Comparison of ENCODE assay signal across 19 cellular contexts in genomic region chr16:53946745-53947386, GRCh38.
DNase-seq lines count a peak whose midpoint lies in the region; ATAC-seq and TF ChIP-seq lines count a peak whose summit lies in the region.
"Had no signal": no experiment of that assay in that cellular context is flagged by ENCODE, and none has a peak within 500 bp of the region (broad histone marks: within the 10 kb centered on the region; RNA-seq: fewer than 3 reads in every experiment).

No MANE protein-coding gene starts in this region.

- ATAC-seq in lower lobe of right lung, result no peak
- no peak for ATAC-seq in HG02884 (IDR thresholded peaks at IDR 0.05; ENCODE audit: unreplicated experiment)
- ATAC-seq: Right ventricle myocardium inferior had no signal

- peaks cover 8% of the 10 kb centered on the region for H3K4me1 ChIP-seq in lower lobe of right lung

- no peak overlapping the region for H3K27ac ChIP-seq in lower lobe of right lung
- H3K27ac ChIP-seq: KMS-11, left lung, stomach had no signal

- H3K4me3 ChIP-seq in Jurkat, Clone E6-1 (ENCODE audit: low read length), result no peak overlapping the region
- H3K4me3 ChIP-seq in lower lobe of right lung, result no peak overlapping the region
- H3K4me3 ChIP-seq: left lung, stomach had no signal

- no peaks in the 10 kb centered on the region for H3K27me3 ChIP-seq in lower lobe of right lung (ENCODE audit: low read depth)
- H3K27me3 ChIP-seq: left lung, stomach had no signal

- no peak for TF ChIP-seq CTCF in lower lobe of right lung (IDR thresholded peaks at IDR 0.05)

- intact Hi-C loops in lower lobe of right lung (cut with DNase I), result no loop called here

- H3K9me3 ChIP-seq in lower lobe of right lung, result no peaks in the 10 kb centered on the region
- H3K9me3 ChIP-seq: left lung, stomach had no signal

- DNase-seq in DMS 273 (lab: John Stamatoyannopoulos, UW; ENCODE audit: unreplicated experiment) (peak; percentile 6), DMS 273 treated with DMSO at 0.1 percent for 48 hours (lab: John Stamatoyannopoulos, UW) (no peak), NCI-H2227 treated with DMSO at 0.1 percent for 48 hours (lab: John Stamatoyannopoulos, UW) (peak; percentile 35), left kidney (ENCODE audit: low read depth, low spot score) (peak; percentile 56), lower lobe of right lung (no peak), T-helper 9 cell (no peak)
- DNase-seq in Jurkat, Clone E6-1 (ENCODE audit: low read depth, low spot score), result peak; percentile 67
- DNase-seq: 8988T; activated effector memory CD4-positive, alpha-beta T cell treated with Interleukin-2 at 50 U/mL for 16 hours; cortex of kidney; glutamatergic neuron; H7; left lung; OCI-M1; stimulated activated CD4-positive, alpha-beta T cell treated with anti-CD3 and anti-CD28 coated beads, Interleukin-4, amount 100 ng/mL, for 24 hours; stomach had no signal

- no peaks in the 10 kb centered on the region for H3K36me3 ChIP-seq in lower lobe of right lung
- H3K36me3 ChIP-seq: left lung, stomach had no signal

Comparison
In these comparisons a context has a peak if more than half of its experiments do, and no peak if none do; other contexts are left out.
1. DNase-seq: peak in DMS 273 (single experiment), Jurkat, Clone E6-1 (single experiment), NCI-H2227 treated with DMSO at 0.1 percent for 48 hours (single experiment) and left kidney (single experiment); none in DMS 273 treated with DMSO at 0.1 percent for 48 hours (single experiment), lower lobe of right lung (single experiment) and T-helper 9 cell (single experiment).